In genomic region chr10:106043833-106044232, GRCh38 we compare ENCODE assay signal across 16 cellular contexts.
DNase-seq lines count a peak whose midpoint lies in the region; ATAC-seq and TF ChIP-seq lines count a peak whose summit lies in the region.
"Had no signal": no experiment of that assay in that cellular context is flagged by ENCODE, and none has a peak within 500 bp of the region (broad histone marks: within the 10 kb centered on the region; RNA-seq: fewer than 3 reads in every experiment).

No MANE protein-coding gene starts in this region.

- no peak overlapping the region for H3K27ac Mint-ChIP-seq in activated CD4-positive, alpha-beta T cell treated with anti-CD3 and anti-CD28 coated beads for 36 hours
- H3K27ac Mint-ChIP-seq: activated T-helper 17 cell treated with anti-CD3 and anti-CD28 coated beads, Interleukin-2, amount 50 U/mL, for 72 hours; CD4-positive, CD25-positive, alpha-beta regulatory T cell had no signal

- ATAC-seq in activated CD4-positive, alpha-beta T cell treated with anti-CD3 and anti-CD28 coated beads for 36 hours = no peak
- no peak for ATAC-seq in HG03108 (IDR thresholded peaks at IDR 0.05; ENCODE audit: unreplicated experiment)
- ATAC-seq: activated T-helper 17 cell treated with anti-CD3 and anti-CD28 coated beads, Interleukin-2, amount 50 U/mL, for 72 hours; heart left ventricle; K562 had no signal

- CTCF ChIA-PET in activated CD4-positive, alpha-beta T cell treated with anti-CD3 and anti-CD28 coated beads for 36 hours (lab: Charles Lee) = no interaction called here
- CTCF ChIA-PET in RWPE1 (lab: Yijun Ruan, JAX) = interaction anchor here (0.6 kb wide), 1 partner anchor 1848 kb away, joined by 3 read pairs; no protein-coding TSS in a partner anchor

- H3K27ac ChIP-seq in RWPE1 = no peak overlapping the region
- H3K27ac ChIP-seq: coronary artery, heart left ventricle, tibial artery had no signal

- H3K27me3 Mint-ChIP-seq in activated CD4-positive, alpha-beta T cell treated with anti-CD3 and anti-CD28 coated beads for 36 hours = no peaks in the 10 kb centered on the region
- H3K27me3 Mint-ChIP-seq: activated T-helper 17 cell treated with anti-CD3 and anti-CD28 coated beads, Interleukin-2, amount 50 U/mL, for 72 hours; CD4-positive, CD25-positive, alpha-beta regulatory T cell had no signal

- DNase-seq in HT1080 (ENCODE audit: low read depth) (peak; percentile 80), astrocyte of the spinal cord (ENCODE audit: low read depth, low spot score) (peak; percentile 39), iris pigment epithelial cell (ENCODE audit: low read depth) (peak; percentile 53), stromal cell of bone marrow (ENCODE audit: low read depth) (peak; percentile 45), RWPE1 (ENCODE audit: low spot score) (no peak)
- no peak for DNase-seq in activated CD4-positive, alpha-beta T cell treated with anti-CD3 and anti-CD28 coated beads for 36 hours
- DNase-seq: CD4-positive, CD25-positive, alpha-beta regulatory T cell; DMS79 treated with DMSO at 0.1 percent for 48 hours; heart left ventricle; NCI-H1048; SW 1271; tibial artery had no signal

- no peak overlapping the region for H3K4me3 ChIP-seq in astrocyte of the spinal cord (ENCODE audit: low read depth, low read length)
- H3K4me3 ChIP-seq: coronary artery, heart left ventricle, K562, tibial artery had no signal

- intact Hi-C loops in activated CD4-positive, alpha-beta T cell treated with anti-CD3 and anti-CD28 coated beads for 36 hours (cut with DNase I, micrococcal nuclease) = no loop called here

- no peaks in the 10 kb centered on the region for H3K36me3 Mint-ChIP-seq in activated CD4-positive, alpha-beta T cell treated with anti-CD3 and anti-CD28 coated beads for 36 hours (ENCODE audit: low read depth)
- H3K36me3 Mint-ChIP-seq: CD4-positive, CD25-positive, alpha-beta regulatory T cell had no signal

- TF ChIP-seq CTCF in astrocyte of the spinal cord (IDR thresholded peaks at IDR 0.05; ENCODE audit: low read depth, low read length) = no peak
- no peak for TF ChIP-seq CTCF in RWPE1 (conservative IDR thresholded peaks at IDR 0.05; ENCODE audit: low read depth)

- H3K9me3 Mint-ChIP-seq in activated CD4-positive, alpha-beta T cell treated with anti-CD3 and anti-CD28 coated beads for 36 hours (ENCODE audit: low read depth) = peaks cover 5% of the 10 kb centered on the region

- in situ Hi-C loops in astrocyte of the spinal cord (cut with HindIII; ENCODE audit: low sequenced_read_pairs) = no loop called here

- POLR2A ChIA-PET in activated CD4-positive, alpha-beta T cell treated with anti-CD3 and anti-CD28 coated beads for 36 hours (lab: Charles Lee) = no interaction called here
- POLR2A ChIA-PET in RWPE1 (lab: Yijun Ruan, JAX; ENCODE audit: low non-redundant PET) = no interaction called here

- H3K4me1 Mint-ChIP-seq in activated CD4-positive, alpha-beta T cell treated with anti-CD3 and anti-CD28 coated beads for 36 hours = no peaks in the 10 kb centered on the region
- H3K4me1 Mint-ChIP-seq: activated T-helper 17 cell treated with anti-CD3 and anti-CD28 coated beads, Interleukin-2, amount 50 U/mL, for 72 hours; CD4-positive, CD25-positive, alpha-beta regulatory T cell had no signal

- H3K4me3 Mint-ChIP-seq in activated CD4-positive, alpha-beta T cell treated with anti-CD3 and anti-CD28 coated beads for 36 hours = no peak overlapping the region
- H3K4me3 Mint-ChIP-seq: activated T-helper 17 cell treated with anti-CD3 and anti-CD28 coated beads, Interleukin-2, amount 50 U/mL, for 72 hours; CD4-positive, CD25-positive, alpha-beta regulatory T cell had no signal

Comparison
In these comparisons a context has a peak if more than half of its experiments do, and no peak if none do; other contexts are left out.
1. DNase-seq: peak in HT1080 (single experiment), astrocyte of the spinal cord (single experiment), iris pigment epithelial cell (single experiment) and stromal cell of bone marrow (single experiment); none in activated CD4-positive, alpha-beta T cell treated with anti-CD3 and anti-CD28 coated beads for 36 hours (single experiment) and RWPE1 (single experiment).